In genomic region chr2:64153811-64154210, GRCh38 we compare ENCODE assay signal across 22 cellular contexts.
"Had no signal": no experiment of that assay in that cellular context is flagged by ENCODE, and none has a peak within 500 bp of the region (broad histone marks: within the 10 kb centered on the region; RNA-seq: fewer than 3 reads in every experiment).

No MANE protein-coding gene starts in this region.

- H3K9me3 ChIP-seq: esophagus squamous epithelium, stomach, thyroid gland, upper lobe of right lung had no signal

- DNase-seq: activated CD4-positive, alpha-beta memory T cell treated with anti-CD3 and anti-CD28 coated beads, Interleukin-2, amount 10 ng/mL, durations not matched to agents 7 days and 5 days; activated CD4-positive, alpha-beta T cell treated with anti-CD3 and anti-CD28 coated beads for 1 hour; activated CD4-positive, alpha-beta T cell treated with anti-CD3 and anti-CD28 coated beads, Interleukin-2, amount 10 ng/mL, durations not matched to agents 7 days and 5 days; activated CD8-positive, alpha-beta memory T cell treated with anti-CD3 and anti-CD28 coated beads, Interleukin-2, amount 50 U/mL, for 48 hours; activated gamma-delta T cell treated with Interleukin-2 at 50 U/mL for 16 hours; activated naive CD4-positive, alpha-beta T cell treated with anti-CD3 and anti-CD28 coated beads, Interleukin-2, amount 50 U/mL, for 16 hours; activated T-cell treated with anti-CD3 and anti-CD28 coated beads, Interleukin-2, amount 50 U/mL, for 24 hours; dermis blood vessel endothelial cell; effector CD4-positive, alpha-beta T cell; esophagus squamous epithelium; glutamatergic neuron; left cardiac atrium; midbrain; naive thymus-derived CD4-positive, alpha-beta T cell; stimulated activated CD4-positive, alpha-beta T cell treated with anti-CD3 and anti-CD28 coated beads, Interleukin-4, amount 100 ng/mL, for 24 hours; stomach; thyroid gland; upper lobe of right lung had no signal

- H3K27me3 Mint-ChIP-seq: activated T-cell treated with anti-CD3 and anti-CD28 coated beads, Interleukin-2, amount 50 U/mL, for 24 hours had no signal

- H3K36me3 ChIP-seq: esophagus squamous epithelium, stomach, thyroid gland, upper lobe of right lung had no signal

- H3K36me3 Mint-ChIP-seq: stimulated activated effector memory CD8-positive, alpha-beta T cell treated with anti-CD3 and anti-CD28 coated beads, Interleukin-12 subunit alpha, Interleukin-12 subunit beta, amount 100 ng/mL, for 72 hours had no signal

- H3K4me1 Mint-ChIP-seq: activated CD4-positive, alpha-beta memory T cell treated with anti-CD3 and anti-CD28 coated beads, Interleukin-2, amount 10 ng/mL, durations not matched to agents 7 days and 5 days; activated CD4-positive, alpha-beta T cell treated with anti-CD3 and anti-CD28 coated beads, Interleukin-2, amount 10 ng/mL, durations not matched to agents 7 days and 5 days; stimulated activated effector memory CD8-positive, alpha-beta T cell treated with anti-CD3 and anti-CD28 coated beads, Interleukin-12 subunit alpha, Interleukin-12 subunit beta, amount 100 ng/mL, for 72 hours had no signal

- H3K4me3 Mint-ChIP-seq: activated CD4-positive, alpha-beta memory T cell treated with anti-CD3 and anti-CD28 coated beads, Interleukin-2, amount 10 ng/mL, durations not matched to agents 7 days and 5 days; activated CD4-positive, alpha-beta T cell treated with anti-CD3 and anti-CD28 coated beads, Interleukin-2, amount 10 ng/mL, durations not matched to agents 7 days and 5 days; activated T-cell treated with anti-CD3 and anti-CD28 coated beads, Interleukin-2, amount 50 U/mL, for 24 hours; naive thymus-derived CD4-positive, alpha-beta T cell; stimulated activated effector memory CD8-positive, alpha-beta T cell treated with anti-CD3 and anti-CD28 coated beads, Interleukin-12 subunit alpha, Interleukin-12 subunit beta, amount 100 ng/mL, for 72 hours had no signal

- ATAC-seq: left cardiac atrium; naive thymus-derived CD4-positive, alpha-beta T cell; sciatic nerve; stimulated activated effector memory CD8-positive, alpha-beta T cell treated with anti-CD3 and anti-CD28 coated beads, Interleukin-12 subunit alpha, Interleukin-12 subunit beta, amount 100 ng/mL, for 72 hours; upper lobe of right lung had no signal

- H3K27me3 ChIP-seq: esophagus squamous epithelium, thyroid gland, upper lobe of right lung had no signal

- H3K4me3 ChIP-seq: esophagus squamous epithelium, skin epidermis, stomach, thyroid gland, upper lobe of right lung had no signal

- H3K27ac Mint-ChIP-seq: activated CD4-positive, alpha-beta memory T cell treated with anti-CD3 and anti-CD28 coated beads, Interleukin-2, amount 10 ng/mL, durations not matched to agents 7 days and 5 days; activated CD4-positive, alpha-beta T cell treated with anti-CD3 and anti-CD28 coated beads, Interleukin-2, amount 10 ng/mL, durations not matched to agents 7 days and 5 days; activated T-cell treated with anti-CD3 and anti-CD28 coated beads, Interleukin-2, amount 50 U/mL, for 24 hours; naive thymus-derived CD4-positive, alpha-beta T cell; stimulated activated effector memory CD8-positive, alpha-beta T cell treated with anti-CD3 and anti-CD28 coated beads, Interleukin-12 subunit alpha, Interleukin-12 subunit beta, amount 100 ng/mL, for 72 hours had no signal

- H3K9me3 Mint-ChIP-seq: activated CD4-positive, alpha-beta memory T cell treated with anti-CD3 and anti-CD28 coated beads, Interleukin-2, amount 10 ng/mL, durations not matched to agents 7 days and 5 days; activated T-cell treated with anti-CD3 and anti-CD28 coated beads, Interleukin-2, amount 50 U/mL, for 24 hours; stimulated activated effector memory CD8-positive, alpha-beta T cell treated with anti-CD3 and anti-CD28 coated beads, Interleukin-12 subunit alpha, Interleukin-12 subunit beta, amount 100 ng/mL, for 72 hours had no signal

- H3K27ac ChIP-seq: epithelial cell of prostate, esophagus squamous epithelium, skin epidermis, stomach, thyroid gland, upper lobe of right lung had no signal

- H3K4me1 ChIP-seq: thyroid gland, upper lobe of right lung had no signal
